In genomic region chr13:46551410-46552301, GRCh38 we compare ENCODE assay signal across 8 cellular contexts. TPM values are rescaled to one million over a fixed set of nuclear protein-coding genes. Genes with fewer than 3 reads are reported as not detected.
DNase-seq lines count a peak whose midpoint lies in the region; ATAC-seq and TF ChIP-seq lines count a peak whose summit lies in the region.

No MANE protein-coding gene starts in this region.

- peaks cover 3% of the 10 kb centered on the region for H3K27me3 Mint-ChIP-seq in activated CD8-positive, alpha-beta T cell treated with anti-CD3 and anti-CD28 coated beads for 36 hours
- H3K27me3 Mint-ChIP-seq in effector memory CD8-positive, alpha-beta T cell: peaks cover 0 to 13% of the 10 kb centered on the region in 2 donors

- no peak overlapping the region for H3K23ac ChIP-seq in mesenchymal stem cell (ENCODE audit: low read length in 2 of 2)

- peak overlapping the region; percentile 86 for H3K9ac ChIP-seq in mesenchymal stem cell (ENCODE audit: low read length)

- ATAC-seq in activated CD8-positive, alpha-beta T cell treated with anti-CD3 and anti-CD28 coated beads for 36 hours: no peak
- ATAC-seq in effector memory CD8-positive, alpha-beta T cell (replicated peaks): no peak
- ATAC-seq in GM21528 (IDR thresholded peaks at IDR 0.05; ENCODE audit: low FRiP score, unreplicated experiment): no peak

- CTCF ChIA-PET in activated CD8-positive, alpha-beta T cell treated with anti-CD3 and anti-CD28 coated beads for 36 hours (lab: Charles Lee): interaction anchor here (0.7 to 5.2 kb wide), 77 partner anchors 9 to 1484 kb away, joined by 3 to 149 read pairs (median 5); partner anchors contain the start of gene ESD

- H3K18ac ChIP-seq in mesenchymal stem cell (ENCODE audit: low read depth in 1 of 2, low read length in 2 of 2): no peak overlapping the region

- H3K4ac ChIP-seq in mesenchymal stem cell (ENCODE audit: low read depth in 1 of 2, low read length in 2 of 2): no peak overlapping the region

- no peak overlapping the region for H4K8ac ChIP-seq in mesenchymal stem cell (ENCODE audit: low read length)

- no peaks in the 10 kb centered on the region for H3K9me3 Mint-ChIP-seq in activated CD8-positive, alpha-beta T cell treated with anti-CD3 and anti-CD28 coated beads for 36 hours
- no peaks in the 10 kb centered on the region for H3K9me3 Mint-ChIP-seq in effector memory CD8-positive, alpha-beta T cell

- H3K36me3 Mint-ChIP-seq in activated CD8-positive, alpha-beta T cell treated with anti-CD3 and anti-CD28 coated beads for 36 hours (ENCODE audit: low read depth): peaks cover under 1% of the 10 kb centered on the region
- H3K36me3 Mint-ChIP-seq in effector memory CD8-positive, alpha-beta T cell (ENCODE audit: insufficient read depth): peaks cover 22% of the 10 kb centered on the region

- no peak overlapping the region for H3K27ac Mint-ChIP-seq in activated CD8-positive, alpha-beta T cell treated with anti-CD3 and anti-CD28 coated beads for 36 hours
- H3K27ac Mint-ChIP-seq in effector memory CD8-positive, alpha-beta T cell: peak overlapping the region in 1 of 2 donors; percentile 96

- peak; percentile 92 for TF ChIP-seq CTCF in AG09319 (IDR thresholded peaks at IDR 0.05; ENCODE audit: low read depth, low read length)
- peak; percentile 92 for TF ChIP-seq CTCF in activated CD8-positive, alpha-beta T cell treated with anti-CD3 and anti-CD28 coated beads for 36 hours (IDR thresholded peaks at IDR 0.05)

- peaks cover 7% of the 10 kb centered on the region for H3K4me1 ChIP-seq in mesenchymal stem cell (ENCODE audit: control insufficient read depth, insufficient read depth, low read depth, low read length)

- no peaks in the 10 kb centered on the region for H3K27me3 ChIP-seq in mesenchymal stem cell (ENCODE audit: control insufficient read depth in 1 of 2, insufficient read depth in 1 of 2, low read length in 2 of 2)

- DNase-seq in AG09319 (ENCODE audit: extremely low read depth, low read depth): no peak
- peak; percentile 54 for DNase-seq in H4 (ENCODE audit: low spot score)
- peak; percentile 49 to 78 for DNase-seq in NCI-H524 (lab: John Stamatoyannopoulos, UW)
- DNase-seq in activated CD8-positive, alpha-beta T cell treated with anti-CD3 and anti-CD28 coated beads for 36 hours: peak; percentile 77
- peak; percentile 41 to 47 (median 44) for DNase-seq in effector memory CD8-positive, alpha-beta T cell
- peak; percentile 84 for DNase-seq in mesenchymal stem cell
- DNase-seq in stimulated activated CD8-positive, alpha-beta memory T cell treated with anti-CD3 and anti-CD28 coated beads, Interleukin-12 subunit alpha, Interleukin-12 subunit beta, amount 100 ng/mL, for 24 hours (ENCODE audit: extremely low read depth): peak; percentile 31

- no peak overlapping the region for H2AFZ ChIP-seq in mesenchymal stem cell (ENCODE audit: low read depth, low read length)

- peaks cover 4% of the 10 kb centered on the region for H3K79me1 ChIP-seq in mesenchymal stem cell (replicated peaks; ENCODE audit: low read length, poor library complexity, severe bottlenecking)

- POLR2A ChIA-PET in activated CD8-positive, alpha-beta T cell treated with anti-CD3 and anti-CD28 coated beads for 36 hours (lab: Charles Lee): interaction anchor here (1.6 kb wide), 1 partner anchor 44 kb away, joined by 3 read pairs; no protein-coding TSS in a partner anchor

- no peaks in the 10 kb centered on the region for H3K36me3 ChIP-seq in mesenchymal stem cell (ENCODE audit: control insufficient read depth in 1 of 2, insufficient read depth in 2 of 2, low read depth in 1 of 2, low read length in 2 of 2)

- whole genome bisulfite sequencing in mesenchymal stem cell: 47% methylated on average over 17 of the region's 22 CpGs

- H3K9me3 ChIP-seq in mesenchymal stem cell (ENCODE audit: control insufficient read depth, low read length): no peaks in the 10 kb centered on the region

- peak overlapping the region; percentile 90 for H3K4me3 Mint-ChIP-seq in activated CD8-positive, alpha-beta T cell treated with anti-CD3 and anti-CD28 coated beads for 36 hours
- peak overlapping the region; percentile 95 to 96 for H3K4me3 Mint-ChIP-seq in effector memory CD8-positive, alpha-beta T cell

- H3K27ac ChIP-seq in mesenchymal stem cell (ENCODE audit: low read length, poor library complexity, severe bottlenecking): no peak overlapping the region

- peak overlapping the region in 1 of 2 experiments; percentile 81 for H3K4me3 ChIP-seq in mesenchymal stem cell (ENCODE audit: insufficient read depth in 1 of 2, low read depth in 1 of 2, low read length in 2 of 2)

- H2BK12ac ChIP-seq in mesenchymal stem cell (ENCODE audit: low read length in 2 of 2): no peak overlapping the region

- no peak overlapping the region for H2BK120ac ChIP-seq in mesenchymal stem cell (ENCODE audit: low read depth, low read length)

- no peak overlapping the region for H3K14ac ChIP-seq in mesenchymal stem cell (ENCODE audit: low read length in 2 of 2)

- no peak overlapping the region for H2BK5ac ChIP-seq in mesenchymal stem cell (ENCODE audit: low read depth, low read length, poor library complexity, severe bottlenecking)

- H4K91ac ChIP-seq in mesenchymal stem cell (ENCODE audit: low read length): no peak overlapping the region

- no peak overlapping the region for H3K4me2 ChIP-seq in mesenchymal stem cell (ENCODE audit: low read length, poor library complexity, severe bottlenecking)

- H2AK5ac ChIP-seq in mesenchymal stem cell (ENCODE audit: low read length, severe bottlenecking): no peak overlapping the region

- peaks cover 34% of the 10 kb centered on the region for H3K4me1 Mint-ChIP-seq in activated CD8-positive, alpha-beta T cell treated with anti-CD3 and anti-CD28 coated beads for 36 hours (ENCODE audit: low read depth)
- peaks cover 33 to 43% of the 10 kb centered on the region in 2 donors for H3K4me1 Mint-ChIP-seq in effector memory CD8-positive, alpha-beta T cell (ENCODE audit: low read depth in 2 of 2)

- H2BK15ac ChIP-seq in mesenchymal stem cell (ENCODE audit: low read depth, poor library complexity, severe bottlenecking): no peak overlapping the region

- intact Hi-C loops in activated CD8-positive, alpha-beta T cell treated with anti-CD3 and anti-CD28 coated beads for 36 hours (cut with micrococcal nuclease): loop anchor here (2.0 to 5.0 kb wide), 4 partner anchors 41 to 246 kb away; partner anchors contain the start of gene ESD

RNA-seq across cellular contexts. Expression of gene LRCH1, which starts 1.3 kb away (rescaled TPM):
- total RNA-seq in H4 (2014; rRNA removed; shearing (Covaris generic)): 2.1 and 3.1 TPM in 2 replicates
- 10 to 100 TPM; 15.5 to 17.1 TPM for total RNA-seq in activated CD8-positive, alpha-beta T cell treated with anti-CD3 and anti-CD28 coated beads for 36 hours
- polyA plus RNA-seq in mesenchymal stem cell (2013, experiment 1 of 2): 8.2 TPM
- polyA plus RNA-seq in mesenchymal stem cell (2013, experiment 2 of 2): 7.9 TPM
